In the genomic region with DNA sequence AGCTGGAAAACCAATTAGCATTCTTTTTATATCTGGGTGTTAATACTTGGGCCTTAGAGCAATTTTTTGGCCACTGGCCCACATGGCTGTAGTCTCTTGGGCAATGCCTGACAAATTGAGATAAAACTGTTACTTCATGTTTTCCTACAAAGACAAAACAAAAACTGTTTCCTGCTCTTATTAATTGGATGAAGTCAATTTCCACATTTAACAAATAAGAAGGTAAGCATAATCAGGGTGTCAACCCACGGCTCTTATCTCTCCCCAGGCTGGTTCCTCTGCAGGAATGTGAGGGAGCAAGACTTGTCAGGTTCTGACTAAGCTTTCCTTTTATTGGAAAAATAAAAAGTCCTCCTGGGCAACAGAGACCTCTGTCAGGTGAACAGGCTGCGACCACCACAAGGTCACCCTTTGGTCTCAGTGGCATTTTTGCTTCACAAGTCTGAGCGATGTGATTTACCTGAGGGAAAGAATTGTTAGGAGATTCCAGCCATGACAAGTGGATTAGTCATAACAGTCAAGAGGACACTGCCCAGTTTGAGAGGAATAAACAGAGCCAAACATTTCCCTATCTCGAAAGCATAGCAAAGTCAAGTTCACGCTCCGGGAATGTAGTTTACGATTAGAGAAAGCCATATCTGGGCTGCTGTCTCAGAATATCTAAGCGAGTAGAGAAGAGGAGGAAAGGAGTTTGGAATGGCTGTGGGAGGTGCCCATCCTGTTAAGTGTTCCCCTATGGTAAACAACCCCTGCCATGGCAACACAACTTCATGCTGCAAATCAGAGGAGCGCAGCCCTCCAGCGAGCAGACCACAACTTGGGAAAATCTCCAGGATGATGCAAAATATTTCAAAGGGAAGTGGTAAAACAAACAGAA, we compare ENCODE assay signal across 9 cellular contexts.
DNase-seq lines count a peak whose midpoint lies in the region; ATAC-seq, FAIRE-seq and TF ChIP-seq lines count a peak whose summit lies in the region.
"Had no signal": no experiment of that assay in that cellular context is flagged by ENCODE, and none has a peak within 500 bp of the region (broad histone marks: within the 10 kb centered on the region; RNA-seq: fewer than 3 reads in every experiment).

No MANE protein-coding gene starts in this region.

- H2AFZ ChIP-seq in H1 (ENCODE audit: low read length) = 0 out of 2 replicates have a peak overlapping the region, but pooled peaks have one; percentile 12

- H3K79me2 ChIP-seq in H1 (ENCODE audit: control insufficient read depth in 1 of 2, insufficient read depth in 2 of 2, low read length in 2 of 2) = no peaks in the 10 kb centered on the region

- no peaks in the 10 kb centered on the region for H4K20me1 ChIP-seq in H1 (replicated peaks in 1 of 2; ENCODE audit: control insufficient read depth in 1 of 2, insufficient read depth in 2 of 2, low read length in 2 of 2)

- no peak overlapping the region for H3K4ac ChIP-seq in H1 (replicated peaks; ENCODE audit: insufficient read length, low read depth, low read length)

- no peak overlapping the region for H2BK120ac ChIP-seq in H1 (replicated peaks; ENCODE audit: low read depth, low read length)

- peaks cover 15% of the 10 kb centered on the region for H3K27me3 Mint-ChIP-seq in activated T-cell treated with anti-CD3 and anti-CD28 coated beads, Interleukin-2, amount 50 U/mL, for 24 hours

- no peak overlapping the region for H3K18ac ChIP-seq in H1 (ENCODE audit: extremely low read depth, low read length)

- no peak for ATAC-seq in HG03469 (IDR thresholded peaks at IDR 0.05; ENCODE audit: unreplicated experiment)

- POLR2A ChIA-PET in AG04449 (lab: Yijun Ruan, JAX) (interaction anchor here (0.6 to 1.0 kb wide), 3 partner anchors 154 to 423 kb away, joined by 3 read pairs; no protein-coding TSS in a partner anchor), H1 (lab: Charles Lee; ENCODE audit: partially characterized antibody) (no interaction called here)

- H4K8ac ChIP-seq in H1 (ENCODE audit: extremely low read depth, insufficient read depth, low read length) = no peak overlapping the region

- no peak overlapping the region for H3K4me2 ChIP-seq in H1 (ENCODE audit: insufficient read depth in 1 of 2, low read depth in 2 of 2, low read length in 2 of 2)

- DNase-seq in AG04449 (ENCODE audit: low read depth, low spot score) = peak; percentile 93
- peak; percentile 100 for DNase-seq in NCI-H226
- DNase-seq in H1 (ENCODE audit: low read depth in 1 of 2, low spot score in 2 of 2) = peak in 1 of 2 experiments; percentile 19
- DNase-seq in NCI-H1694 (lab: John Stamatoyannopoulos, UW) = no peak
- DNase-seq in activated T-cell treated with anti-CD3 and anti-CD28 coated beads, Interleukin-2, amount 50 U/mL, for 24 hours = no peak
- no peak for DNase-seq in NCI-H146 (lab: John Stamatoyannopoulos, UW)

- no peak overlapping the region for H3K56ac ChIP-seq in H1 (replicated peaks; ENCODE audit: insufficient read length, low read depth, low read length)

- H3K4me3 ChIP-seq in AG04449 (ENCODE audit: low read depth, low read length) = peak overlapping the region; percentile 37
- H3K4me3 ChIP-seq in H1 (ENCODE audit: extremely low read depth in 1 of 4, insufficient read depth in 2 of 4, low read depth in 3 of 4, low read length in 4 of 4) = no peak overlapping the region
- no peak overlapping the region for H3K4me3 ChIP-seq in mesodermal cell (ENCODE audit: extremely low read depth, insufficient read depth, low read length, poor library complexity, severe bottlenecking)

- CTCF ChIA-PET in AG04449 (lab: Yijun Ruan, JAX) = interaction anchor here (1.3 kb wide), 1 partner anchor 237 kb away, joined by 3 read pairs; no protein-coding TSS in a partner anchor
- CTCF ChIA-PET in H1 (lab: Charles Lee; ENCODE audit: partially characterized antibody) = interaction anchor here (0.9 to 1.0 kb wide), 2 partner anchors 94 to 234 kb away, joined by 3 to 4 read pairs; no protein-coding TSS in a partner anchor

- no peak overlapping the region for H3K27ac ChIP-seq in H1 (ENCODE audit: low read depth, low read length)
- H3K27ac ChIP-seq in mesodermal cell (ENCODE audit: low read depth, low read length, severe bottlenecking) = peak overlapping the region; percentile 86

- H3K27me3 ChIP-seq in H1 (replicated peaks in 1 of 4; ENCODE audit: control insufficient read depth in 3 of 4, extremely low read depth in 1 of 4, insufficient read depth in 3 of 4, low read length in 3 of 4) = no peaks in the 10 kb centered on the region; a peak in 1 of 7 replicates

- H3K23me2 ChIP-seq in H1 (ENCODE audit: low read depth, low read length) = no peaks in the 10 kb centered on the region

- WGBS in H1 (ENCODE audit: extremely low coverage in 1 of 2, insufficient coverage in 1 of 2, insufficient read length in 1 of 2, insufficient replicate concordance in 2 of 2, low coverage in 1 of 2, low lambda C conversion rate in 2 of 2, missing lambda C conversion rate in 1 of 2), 2 experiments = 86% methylated on average over 10 of the region's 10 CpGs; no CpG with 5 or more reads in 1 of the 2 experiments
- WGBS in mesodermal cell (ENCODE audit: insufficient coverage in 2 of 2), 2 experiments = 75 to 80% methylated on average over 6 to 10 of the region's 10 CpGs

- no peak for TF ChIP-seq EP300 in H1 (IDR thresholded peaks at IDR 0.05; ENCODE audit: borderline replicate concordance in 1 of 2, low read depth in 2 of 2, low read length in 2 of 2)

- no peak for TF ChIP-seq POLR2A in H1 (IDR thresholded peaks at IDR 0.05; ENCODE audit: control extremely low read depth in 1 of 2, low read depth in 2 of 2, low read length in 2 of 2)

- no peak overlapping the region for H2BK15ac ChIP-seq in H1 (ENCODE audit: low read length)

- no peak overlapping the region for H2BK20ac ChIP-seq in H1 (ENCODE audit: low read length)

- TF ChIP-seq CTCF in AG04449 (IDR thresholded peaks at IDR 0.05; ENCODE audit: insufficient read depth, low read length, missing control alignments) (no peak), H1 (IDR thresholded peaks at IDR 0.05; ENCODE audit: control extremely low read depth in 1 of 3, insufficient read depth in 1 of 3, low read depth in 1 of 3, low read length in 3 of 3) (no peak)

- H3K36me3 ChIP-seq in H1 (ENCODE audit: control insufficient read depth in 2 of 4, insufficient read depth in 4 of 4, low read length in 3 of 4) (no peaks in the 10 kb centered on the region), mesodermal cell (ENCODE audit: control insufficient read depth, insufficient read depth, low read length) (no peaks in the 10 kb centered on the region)

- no peak for TF ChIP-seq RAD21 in H1 (IDR thresholded peaks at IDR 0.05 in 1 of 2, conservative IDR thresholded peaks at IDR 0.05 in 1 of 2; ENCODE audit: low read depth in 2 of 2, low read length in 2 of 2)

- H2BK12ac ChIP-seq in H1 (ENCODE audit: low read depth, low read length) = no peak overlapping the region

- no peaks in the 10 kb centered on the region for H3K4me1 Mint-ChIP-seq in activated T-cell treated with anti-CD3 and anti-CD28 coated beads, Interleukin-2, amount 50 U/mL, for 24 hours (ENCODE audit: low read depth)

- H2AK5ac ChIP-seq in H1 (ENCODE audit: low read depth, low read length) = no peak overlapping the region

- H3K36me3 Mint-ChIP-seq in activated T-cell treated with anti-CD3 and anti-CD28 coated beads, Interleukin-2, amount 50 U/mL, for 24 hours (ENCODE audit: low read depth) = no peaks in the 10 kb centered on the region

- H4K5ac ChIP-seq in H1 (ENCODE audit: insufficient read length, low read depth, low read length) = no peak overlapping the region

- H3K9me3 ChIP-seq in H1 (ENCODE audit: insufficient read depth in 2 of 2, low read depth in 1 of 2, low read length in 1 of 2) (no peaks in the 10 kb centered on the region), mesodermal cell (ENCODE audit: control insufficient read depth, low read length) (no peaks in the 10 kb centered on the region)

- H3K4me1 ChIP-seq in H1 (replicated peaks in 1 of 4; ENCODE audit: control insufficient read depth in 3 of 4, insufficient read depth in 4 of 4, low read length in 3 of 4) (peaks cover 0 to 5% (median 0%) of the 10 kb centered on the region in 4 experiments; a peak in 1 of 7 replicates), mesodermal cell (ENCODE audit: control insufficient read depth, insufficient read depth, low read length, poor library complexity, severe bottlenecking) (peaks cover 39% of the 10 kb centered on the region)

- no peak overlapping the region for H3K14ac ChIP-seq in H1 (ENCODE audit: insufficient read length)

- no peak overlapping the region for H3K27ac Mint-ChIP-seq in activated T-cell treated with anti-CD3 and anti-CD28 coated beads, Interleukin-2, amount 50 U/mL, for 24 hours

- H3K23ac ChIP-seq in H1 (ENCODE audit: insufficient read length) = no peak overlapping the region

- H3K9ac ChIP-seq in H1 (replicated peaks in 1 of 4; ENCODE audit: extremely low read depth in 1 of 4, low read depth in 3 of 4, low read length in 3 of 4) = no peak overlapping the region

- no peaks in the 10 kb centered on the region for H3K9me3 Mint-ChIP-seq in activated T-cell treated with anti-CD3 and anti-CD28 coated beads, Interleukin-2, amount 50 U/mL, for 24 hours

- no peak for FAIRE-seq in H1 (lab: Jason Lieb, UNC)
- FAIRE-seq: G401.6 had no signal

- no peak overlapping the region for H3K4me3 Mint-ChIP-seq in activated T-cell treated with anti-CD3 and anti-CD28 coated beads, Interleukin-2, amount 50 U/mL, for 24 hours

- H3K79me1 ChIP-seq in H1 (ENCODE audit: low read depth, low read length) = no peaks in the 10 kb centered on the region

- H2BK5ac ChIP-seq in H1 (ENCODE audit: low read depth, low read length) = no peak overlapping the region

- no peak overlapping the region for H4K91ac ChIP-seq in H1 (replicated peaks; ENCODE audit: insufficient read length, low read length)

TF ChIP-seq in H1, 55 proteins besides CTCF, POLR2A, EP300 and RAD21 (continues in another document):
- TF ChIP-seq RNF2 (IDR thresholded peaks at IDR 0.05; ENCODE audit: borderline replicate concordance, low read depth, low read length, missing control alignments, poor library complexity, severe bottlenecking) (no peak), MAFK (IDR thresholded peaks at IDR 0.05; ENCODE audit: low read depth, low read length) (no peak), SP4 (IDR thresholded peaks at IDR 0.05; ENCODE audit: low read length) (no peak), ZNF274 (IDR thresholded peaks at IDR 0.05; ENCODE audit: borderline replicate concordance, extremely low read depth, low read length) (no peak), CHD2 (IDR thresholded peaks at IDR 0.05; ENCODE audit: low read length) (no peak), CEBPB (IDR thresholded peaks at IDR 0.05; ENCODE audit: low read depth, low read length) (no peak), CREB1 (IDR thresholded peaks at IDR 0.05) (no peak), POLR2AphosphoS5 (IDR thresholded peaks at IDR 0.05; ENCODE audit: low read depth, low read length) (no peak), USF2 (IDR thresholded peaks at IDR 0.05; ENCODE audit: low read length) (no peak)

Comparison
In these comparisons a context has a peak if more than half of its experiments do, and no peak if none do; other contexts are left out.
1. DNase-seq: peak in AG04449 (single experiment) and NCI-H226 (single experiment); none in NCI-H1694 (single experiment), activated T-cell treated with anti-CD3 and anti-CD28 coated beads, Interleukin-2, amount 50 U/mL, for 24 hours (single experiment) and NCI-H146 (single experiment).